Comparison of ENCODE assay signal across 13 cellular contexts in genomic region chr14:51654549-51654879, GRCh38. TPM values are rescaled to one million over a fixed set of nuclear protein-coding genes. Genes with fewer than 3 reads are reported as not detected.
DNase-seq lines count a peak whose midpoint lies in the region; ATAC-seq, FAIRE-seq and TF ChIP-seq lines count a peak whose summit lies in the region.
"Had no signal": no experiment of that assay in that cellular context is flagged by ENCODE, and none has a peak within 500 bp of the region (broad histone marks: within the 10 kb centered on the region; RNA-seq: fewer than 3 reads in every experiment).

No MANE protein-coding gene starts in this region.

- no peak for TF ChIP-seq POLR2A in prostate gland (IDR thresholded peaks at IDR 0.05)

- FAIRE-seq in D721Med (lab: Jason Lieb, UNC): no peak
- FAIRE-seq: bronchial epithelial cell had no signal

- no peak overlapping the region for H2AFZ ChIP-seq in fibroblast of lung (ENCODE audit: low read length)

- H3K4me1 ChIP-seq in fibroblast of lung (ENCODE audit: control insufficient read depth, extremely low read depth, insufficient read depth, low read length) (peaks cover 11% of the 10 kb centered on the region), prostate gland (replicated peaks) (no peaks in the 10 kb centered on the region)

- CTCF ChIA-PET in AG04450 (lab: Charles Lee): interaction anchor here (1.1 to 3.6 kb wide), 2 partner anchors 122 to 371 kb away, joined by 3 to 47 read pairs; no protein-coding TSS in a partner anchor

- H3K27ac ChIP-seq in AG04450 (ENCODE audit: low read depth, low read length): no peak overlapping the region
- peak overlapping the region; percentile 97 for H3K27ac ChIP-seq in SK-N-MC
- peak overlapping the region; percentile 93 for H3K27ac ChIP-seq in fibroblast of lung (ENCODE audit: insufficient read depth, low read length)
- peak overlapping the region; percentile 96 to 97 for H3K27ac ChIP-seq in prostate gland

- H3K79me2 ChIP-seq in fibroblast of lung (ENCODE audit: control insufficient read depth, insufficient read depth, low read length): peaks cover 95% of the 10 kb centered on the region

- POLR2A ChIA-PET in AG04450 (lab: Yijun Ruan, JAX): interaction anchor here (0.7 kb wide), 1 partner anchor 166 kb away, joined by 10 read pairs; no protein-coding TSS in a partner anchor

- H3K4me3 ChIP-seq in AG04450 (ENCODE audit: low read depth, low read length): peak overlapping the region; percentile 96
- H3K4me3 ChIP-seq in SK-N-MC: peak overlapping the region; percentile 95
- H3K4me3 ChIP-seq in fibroblast of lung (replicated peaks in 1 of 4; ENCODE audit: control extremely low read depth in 1 of 4, insufficient read depth in 1 of 4, low read depth in 3 of 4, low read length in 4 of 4): peak overlapping the region; percentile 72 to 98 (median 86)
- no peak overlapping the region for H3K4me3 ChIP-seq in prostate gland

- peaks cover 2% of the 10 kb centered on the region; the same call in 1 of the 2 replicates for H3K36me3 ChIP-seq in SK-N-MC (ENCODE audit: insufficient read depth, low read length)
- H3K36me3 ChIP-seq in fibroblast of lung (ENCODE audit: control insufficient read depth, insufficient read depth, low read length): peaks cover 3% of the 10 kb centered on the region
- no peaks in the 10 kb centered on the region for H3K36me3 ChIP-seq in prostate gland

- ATAC-seq in HG02981 (IDR thresholded peaks at IDR 0.05; ENCODE audit: unreplicated experiment) (no peak), HG03439 (IDR thresholded peaks at IDR 0.05; ENCODE audit: unreplicated experiment) (no peak)
- ATAC-seq: HCT116, T-cell had no signal

- H3K9ac ChIP-seq in SK-N-MC (ENCODE audit: insufficient read length) (peak overlapping the region; percentile 86), fibroblast of lung (ENCODE audit: insufficient read depth, low read length) (no peak overlapping the region)

- H4K20me1 ChIP-seq in fibroblast of lung (ENCODE audit: control insufficient read depth, extremely low read depth, insufficient read depth, low read length): no peaks in the 10 kb centered on the region

- H3K27me3 ChIP-seq in AG04450 (ENCODE audit: control insufficient read depth, insufficient read depth, low read length) (no peaks in the 10 kb centered on the region), fibroblast of lung (ENCODE audit: control insufficient read depth, insufficient read depth, low read length) (no peaks in the 10 kb centered on the region), prostate gland (replicated peaks; ENCODE audit: insufficient read depth) (no peaks in the 10 kb centered on the region)

- peak overlapping the region; percentile 69 for H3K4me2 ChIP-seq in fibroblast of lung (ENCODE audit: extremely low read depth, insufficient read depth, low read length)

- no peak for TF ChIP-seq CTCF in AG04450 (IDR thresholded peaks at IDR 0.05; ENCODE audit: low read depth, low read length)
- no peak for TF ChIP-seq CTCF in fibroblast of lung (conservative IDR thresholded peaks at IDR 0.05 in 1 of 2, IDR thresholded peaks at IDR 0.05 in 1 of 2; ENCODE audit: low read depth in 1 of 2, low read length in 2 of 2)
- no peak for TF ChIP-seq CTCF in prostate gland (IDR thresholded peaks at IDR 0.05)
- TF ChIP-seq CTCF in D721Med (IDR thresholded peaks at IDR 0.05; ENCODE audit: insufficient read depth, missing control alignments): no peak

- intact Hi-C loops in prostate gland (cut with DNase I): loop anchor here (5.0 kb wide), 2 partner anchors 43 to 257 kb away; no protein-coding TSS in a partner anchor

- DNase-seq in AG04450 (ENCODE audit: low read depth, low spot score) (no peak), SK-N-MC (ENCODE audit: low read depth, low spot score) (no peak), fibroblast of lung (ENCODE audit: low read depth in 2 of 2) (no peak), prostate gland (ENCODE audit: low spot score) (no peak), D721Med (ENCODE audit: insufficient read length, low spot score) (no peak), GDM1 (lab: John Stamatoyannopoulos, UW) (no peak)
- DNase-seq: activated CD4-positive, alpha-beta T cell treated with anti-CD3 and anti-CD28 coated beads for 48 hours; NCI-H187; T-cell had no signal

- H3K9me3 ChIP-seq in AG04450 (ENCODE audit: control insufficient read depth, insufficient read depth, low read length): peaks cover 5% of the 10 kb centered on the region; the same call in 1 of the 2 replicates
- no peaks in the 10 kb centered on the region for H3K9me3 ChIP-seq in SK-N-MC (ENCODE audit: low read depth, low read length)
- no peaks in the 10 kb centered on the region for H3K9me3 ChIP-seq in fibroblast of lung (ENCODE audit: control insufficient read depth, insufficient read depth, low read depth, low read length)
- H3K9me3 ChIP-seq in prostate gland: no peaks in the 10 kb centered on the region

RNA-seq across cellular contexts. Expression of gene FRMD6, which starts 2.8 kb away (rescaled TPM):
- polyA plus RNA-seq in AG04450 (2011; rRNA removed) (183 and 221 TPM in 2 replicates), fibroblast of lung (182 and 222 TPM in 2 replicates)
- polyA minus RNA-seq in AG04450 (2011; rRNA and poly(A)+ RNA removed): 280 and 314 TPM in 2 replicates
- total RNA-seq in fibroblast of lung (157 and 200 TPM in 2 replicates), prostate gland (10 to 100 TPM; 59.1 to 84.0 TPM)
- 122 and 146 TPM in 2 replicates for polyA plus RNA-seq in fibroblast of lung (2012)
- 173 and 186 TPM in 2 replicates for polyA minus RNA-seq in fibroblast of lung (ENCODE audit: low replicate concordance)

Comparison
In these comparisons a context has a peak if more than half of its experiments do, and no peak if none do; other contexts are left out.
1. H3K4me3 ChIP-seq: peak in AG04450 (single experiment), SK-N-MC (single experiment) and fibroblast of lung (4 of 4); none in prostate gland (0 of 2).